ENCODE assay signal across 32 cellular contexts in the genomic region with DNA sequence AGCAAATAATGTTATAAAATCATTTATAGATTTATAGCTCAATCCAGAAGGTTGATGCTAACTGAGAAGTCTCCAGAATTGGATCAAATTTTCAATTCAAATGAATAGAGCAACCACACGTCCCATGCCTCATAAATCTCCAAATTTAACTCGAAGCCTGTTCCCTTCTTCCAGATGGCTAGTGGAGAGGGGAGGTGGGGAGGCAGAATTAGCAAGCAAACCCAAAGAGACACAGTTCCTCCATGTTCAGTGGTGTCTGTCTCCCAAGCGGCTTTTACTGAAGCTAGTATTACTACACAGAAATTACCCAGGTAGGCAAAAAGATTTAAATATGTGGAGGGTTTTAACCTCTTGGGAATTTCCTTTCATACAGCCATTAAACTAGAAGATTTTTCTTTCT.
"Had no signal": no experiment of that assay in that cellular context is flagged by ENCODE, and none has a peak within 500 bp of the region (broad histone marks: within the 10 kb centered on the region; RNA-seq: fewer than 3 reads in every experiment).

No MANE protein-coding gene starts in this region.

- H3K9me3 Mint-ChIP-seq: central memory CD8-positive, alpha-beta T cell; dendritic cell treated with granulocyte-macrophage colony-stimulating factor and Interleukin-4, amounts not matched to agents 40 ng/mL and 50 ng/mL, for 4 days; endodermal cell had no signal

- H3K27ac Mint-ChIP-seq: activated CD4-positive, alpha-beta memory T cell treated with anti-CD3 and anti-CD28 coated beads, Interleukin-2, amount 10 ng/mL, durations not matched to agents 7 days and 5 days; activated CD4-positive, alpha-beta T cell treated with anti-CD3 and anti-CD28 coated beads, Interleukin-2, amount 10 ng/mL, durations not matched to agents 7 days and 5 days; activated naive CD8-positive, alpha-beta T cell; activated T-helper 1 cell treated with anti-CD3 and anti-CD28 coated beads, Interleukin-12 subunit alpha, Interleukin-12 subunit beta, Interleukin-2, Interleukin-4 antibody, amounts not matched to agents 30 ng/mL and 10 ng/mL and 1 ng/mL, durations not matched to agents 14 hours and 24 hours and 36 hours; activated T-helper 2 cell treated with anti-CD3 and anti-CD28 coated beads, Interferon-gamma antibody, Interleukin-2, Interleukin-4, amounts not matched to agents 10 μg/mL and 5 μg/mL and 100 μg/mL, durations not matched to agents 14 hours and 24 hours and 36 hours; dendritic cell treated with granulocyte-macrophage colony-stimulating factor and Interleukin-4, amounts not matched to agents 40 ng/mL and 50 ng/mL, for 4 days; endodermal cell; T-helper 17 cell; T-helper 2 cell treated with Interferon-gamma antibody and Interleukin-4, amounts not matched to agents 5 μg/mL and 100 μg/mL, for 36 hours had no signal

- H3K27me3 ChIP-seq: brain microvascular endothelial cell, dorsolateral prefrontal cortex had no signal

- H3K27ac ChIP-seq: brain microvascular endothelial cell, coronary artery, WERI-Rb-1 had no signal

- FAIRE-seq: astrocyte, bronchial epithelial cell, frontal cortex had no signal

- H3K4me1 Mint-ChIP-seq: central memory CD8-positive, alpha-beta T cell had no signal

- H3K4me3 ChIP-seq: coronary artery, dorsolateral prefrontal cortex had no signal

- H3K4me3 Mint-ChIP-seq: activated CD4-positive, alpha-beta memory T cell treated with anti-CD3 and anti-CD28 coated beads, Interleukin-2, amount 10 ng/mL, durations not matched to agents 7 days and 5 days; activated CD4-positive, alpha-beta T cell treated with anti-CD3 and anti-CD28 coated beads, Interleukin-2, amount 10 ng/mL, durations not matched to agents 7 days and 5 days; activated naive CD8-positive, alpha-beta T cell; activated T-helper 1 cell treated with anti-CD3 and anti-CD28 coated beads, Interleukin-12 subunit alpha, Interleukin-12 subunit beta, Interleukin-2, Interleukin-4 antibody, amounts not matched to agents 30 ng/mL and 10 ng/mL and 1 ng/mL, durations not matched to agents 14 hours and 24 hours and 36 hours; central memory CD8-positive, alpha-beta T cell; dendritic cell treated with granulocyte-macrophage colony-stimulating factor and Interleukin-4, amounts not matched to agents 40 ng/mL and 50 ng/mL, for 4 days; endodermal cell; T-helper 17 cell; T-helper 2 cell treated with Interferon-gamma antibody and Interleukin-4, amounts not matched to agents 5 μg/mL and 100 μg/mL, for 36 hours had no signal

- ATAC-seq: esophagus mucosa, T-helper 17 cell had no signal

- H3K36me3 ChIP-seq: brain microvascular endothelial cell, WERI-Rb-1 had no signal

- H3K36me3 Mint-ChIP-seq: activated naive CD8-positive, alpha-beta T cell had no signal

- DNase-seq: activated CD4-positive, alpha-beta memory T cell treated with anti-CD3 and anti-CD28 coated beads, Interleukin-2, amount 10 ng/mL, durations not matched to agents 7 days and 5 days; activated CD4-positive, alpha-beta T cell treated with anti-CD3 and anti-CD28 coated beads for 1 hour; activated CD4-positive, alpha-beta T cell treated with anti-CD3 and anti-CD28 coated beads for 4 hours; activated CD4-positive, alpha-beta T cell treated with anti-CD3 and anti-CD28 coated beads, Interleukin-2, amount 10 ng/mL, durations not matched to agents 7 days and 5 days; activated CD4-positive, alpha-beta T cell treated with anti-CD3 and anti-CD28 coated beads, Interleukin-2, amount 50 U/mL, for 4 hours; activated CD4-positive, CD25-positive, alpha-beta regulatory T cell; activated effector memory CD4-positive, alpha-beta T cell treated with anti-CD3 and anti-CD28 coated beads, Interleukin-2, amount 50 U/mL, for 16 hours; activated naive CD4-positive, alpha-beta T cell treated with anti-CD3 and anti-CD28 coated beads, Interleukin-2, amount 50 U/mL, for 16 hours; activated T-cell treated with anti-CD3 and anti-CD28 coated beads, Interleukin-2, amount 50 U/mL, for 1 hour; activated T-cell treated with anti-CD3 and anti-CD28 coated beads, Interleukin-2, amount 50 U/mL, for 48 hours; amniotic stem cell; brain microvascular endothelial cell; dorsolateral prefrontal cortex; effector memory CD4-positive, alpha-beta T cell; endodermal cell; foreskin fibroblast; head of caudate nucleus; T-helper 1 cell; T-helper 17 cell; T1000; WERI-Rb-1 had no signal

- H3K27me3 Mint-ChIP-seq: activated CD4-positive, alpha-beta memory T cell treated with anti-CD3 and anti-CD28 coated beads, Interleukin-2, amount 10 ng/mL, durations not matched to agents 7 days and 5 days; activated CD4-positive, alpha-beta T cell treated with anti-CD3 and anti-CD28 coated beads, Interleukin-2, amount 10 ng/mL, durations not matched to agents 7 days and 5 days; activated naive CD8-positive, alpha-beta T cell; central memory CD8-positive, alpha-beta T cell; dendritic cell treated with granulocyte-macrophage colony-stimulating factor and Interleukin-4, amounts not matched to agents 40 ng/mL and 50 ng/mL, for 4 days had no signal
